ENCODE assay signal across 18 cellular contexts in the genomic region with DNA sequence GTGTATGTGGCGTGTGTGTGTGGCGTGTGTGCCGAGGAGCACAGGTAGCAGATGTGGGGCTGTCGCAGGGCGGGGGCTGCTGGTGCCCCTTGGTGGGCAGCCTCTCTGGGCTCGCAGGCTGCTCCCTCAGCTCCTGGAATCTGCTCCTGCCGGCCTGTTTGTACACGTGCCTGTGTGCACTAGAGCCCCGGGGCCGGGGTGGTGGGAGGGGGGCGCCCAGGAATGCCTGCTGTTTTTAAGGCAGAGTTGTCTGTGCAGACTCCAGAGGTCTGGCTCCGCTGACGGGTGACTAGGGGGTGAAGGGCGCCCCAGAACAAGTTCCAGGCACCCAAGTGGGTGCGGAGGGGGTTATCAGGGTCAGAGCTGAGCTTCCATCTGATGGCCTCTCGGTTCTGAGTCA.
DNase-seq lines count a peak whose midpoint lies in the region; ATAC-seq and TF ChIP-seq lines count a peak whose summit lies in the region.
"Had no signal": no experiment of that assay in that cellular context is flagged by ENCODE, and none has a peak within 500 bp of the region (broad histone marks: within the 10 kb centered on the region; RNA-seq: fewer than 3 reads in every experiment).

No MANE protein-coding gene starts in this region.

- H3K27me3 ChIP-seq in SK-N-SH (ENCODE audit: insufficient read depth) (no peaks in the 10 kb centered on the region), GM23338 (ENCODE audit: insufficient read depth) (peaks cover 14% of the 10 kb centered on the region)

- WGBS in SK-N-SH (ENCODE audit: low lambda C conversion rate) = 39% methylated on average over 2 of the region's 16 CpGs

- H3K27me3 Mint-ChIP-seq in GM23338 (ENCODE audit: insufficient read depth, low read depth, poor library complexity) (peaks cover 16% of the 10 kb centered on the region), mesothelial cell of epicardium (ENCODE audit: low read depth) (peaks cover 29% of the 10 kb centered on the region)

- ATAC-seq in SK-N-SH treated with all-trans-retinoic acid at 6 μM for 48 hours (no peak), GM23338 (no peak), HG03342 (IDR thresholded peaks at IDR 0.05; ENCODE audit: unreplicated experiment) (no peak), HG02852 (IDR thresholded peaks at IDR 0.05; ENCODE audit: unreplicated experiment) (no peak)
- ATAC-seq: A549; CD8-positive, alpha-beta T cell had no signal

- no peak for TF ChIP-seq RAD21 in SK-N-SH (IDR thresholded peaks at IDR 0.05; ENCODE audit: low read length)

- H2AFZ ChIP-seq in SK-N-SH (ENCODE audit: low read depth) = no peak overlapping the region
- H2AFZ ChIP-seq in GM23338 = 0 out of 2 replicates have a peak overlapping the region, but pooled peaks have one; percentile 14

- no peak overlapping the region for H3K27ac ChIP-seq in SK-N-SH (ENCODE audit: low read depth in 2 of 2, low read length in 1 of 2)
- no peak overlapping the region for H3K27ac ChIP-seq in GM23338 (ENCODE audit: low read depth)
- H3K27ac ChIP-seq: 22Rv1; A549; BLaER1 treated with 17β-estradiol and CSF1 and Interleukin-3, amounts not matched to agents 10 nM and 100 nM; C4-2B had no signal

- TF ChIP-seq CTCF in SK-N-SH (IDR thresholded peaks at IDR 0.05) = no peak
- TF ChIP-seq CTCF in GM23338 (conservative IDR thresholded peaks at IDR 0.05; ENCODE audit: low read depth in 2 of 2) = no peak
- TF ChIP-seq CTCF in mesothelial cell of epicardium (IDR thresholded peaks at IDR 0.05; ENCODE audit: unreplicated experiment) = no peak

- H3K4me3 Mint-ChIP-seq in GM23338 = no peak overlapping the region
- no peak overlapping the region for H3K4me3 Mint-ChIP-seq in mesothelial cell of epicardium
- H3K4me3 Mint-ChIP-seq: B cell; CD4-positive, alpha-beta T cell; CD8-positive, alpha-beta T cell had no signal

- H3K4me3 ChIP-seq in SK-N-SH (ENCODE audit: low read depth in 2 of 2, low read length in 1 of 2) = no peak overlapping the region
- no peak overlapping the region for H3K4me3 ChIP-seq in GM23338
- H3K4me3 ChIP-seq: A549; BLaER1 treated with 17β-estradiol and CSF1 and Interleukin-3, amounts not matched to agents 10 nM and 100 nM had no signal

- CTCF ChIA-PET in SK-N-SH (lab: Yijun Ruan, JAX) = interaction anchor here (0.8 to 24.4 kb wide), 10 partner anchors 8 to 240 kb away, joined by 3 to 979 read pairs (median 4); partner anchors contain the start of genes NUP210 and WNT7A

- peaks cover 11% of the 10 kb centered on the region for H3K4me1 Mint-ChIP-seq in GM23338
- H3K4me1 Mint-ChIP-seq in mesothelial cell of epicardium = peaks cover 16% of the 10 kb centered on the region

- H3K36me3 Mint-ChIP-seq in GM23338 (ENCODE audit: low read depth) = no peaks in the 10 kb centered on the region; the same call in 2 of the 3 replicates
- no peaks in the 10 kb centered on the region for H3K36me3 Mint-ChIP-seq in mesothelial cell of epicardium
- H3K36me3 Mint-ChIP-seq: CD8-positive, alpha-beta T cell had no signal

- H3K27ac Mint-ChIP-seq in GM23338 (no peak overlapping the region), mesothelial cell of epicardium (peak overlapping the region; percentile 6)
- H3K27ac Mint-ChIP-seq: B cell; CD4-positive, alpha-beta T cell; CD8-positive, alpha-beta T cell had no signal

- peak; percentile 66 for DNase-seq in SK-N-SH
- no peak for DNase-seq in GM23338 (ENCODE audit: low spot score)
- DNase-seq in mesothelial cell of epicardium (ENCODE audit: low spot score in 2 of 2, unreplicated experiment in 2 of 2) = peak in 1 of 2 experiments; percentile 41
- DNase-seq: AML-193; Caco-2; Calu3; CD4-positive, alpha-beta T cell; CD8-positive, alpha-beta T cell; DMS79 treated with DMSO at 0.1 percent for 48 hours; GF-D8 had no signal

- H3K9me2 ChIP-seq in SK-N-SH = no peaks in the 10 kb centered on the region
- no peaks in the 10 kb centered on the region for H3K9me2 ChIP-seq in GM23338 (ENCODE audit: insufficient read depth)

- no peak for TF ChIP-seq EP300 in SK-N-SH (IDR thresholded peaks at IDR 0.05; ENCODE audit: borderline replicate concordance in 1 of 2, low read depth in 1 of 2, low read length in 1 of 2)

- H3K36me3 ChIP-seq in SK-N-SH (replicated peaks in 1 of 2; ENCODE audit: control insufficient read depth in 1 of 2, insufficient read depth in 2 of 2, low read length in 1 of 2) (no peaks in the 10 kb centered on the region), GM23338 (ENCODE audit: insufficient read depth) (no peaks in the 10 kb centered on the region)
- H3K36me3 ChIP-seq: BLaER1 treated with 17β-estradiol and CSF1 and Interleukin-3, amounts not matched to agents 10 nM and 100 nM had no signal

- H3K9me3 ChIP-seq in SK-N-SH = no peaks in the 10 kb centered on the region
- H3K9me3 ChIP-seq: A549, Caco-2 had no signal

- H3K9me3 Mint-ChIP-seq in GM23338 (no peaks in the 10 kb centered on the region; the same call in 2 of the 3 replicates), mesothelial cell of epicardium (no peaks in the 10 kb centered on the region)
- H3K9me3 Mint-ChIP-seq: CD4-positive, alpha-beta T cell; CD8-positive, alpha-beta T cell had no signal

- POLR2A ChIA-PET in SK-N-SH (lab: Yijun Ruan, JAX) = no interaction called here

- H4K20me1 ChIP-seq in SK-N-SH (ENCODE audit: insufficient read depth) (no peaks in the 10 kb centered on the region), GM23338 (replicated peaks; ENCODE audit: insufficient read depth) (no peaks in the 10 kb centered on the region)
- H4K20me1 ChIP-seq: BLaER1 treated with 17β-estradiol and CSF1 and Interleukin-3, amounts not matched to agents 10 nM and 100 nM had no signal

- H3K4me1 ChIP-seq in SK-N-SH (ENCODE audit: control insufficient read depth in 1 of 2, insufficient read depth in 2 of 2, low read depth in 1 of 2, low read length in 1 of 2) = peaks cover 0 to 9% of the 10 kb centered on the region in 2 experiments; a peak in 1 of 4 replicates
- H3K4me1 ChIP-seq in GM23338 (ENCODE audit: insufficient read depth) = no peaks in the 10 kb centered on the region
- H3K4me1 ChIP-seq: Caco-2 had no signal

- H3K4me2 ChIP-seq in SK-N-SH (no peak overlapping the region), GM23338 (no peak overlapping the region)
- H3K4me2 ChIP-seq: A549; BLaER1 treated with 17β-estradiol and CSF1 and Interleukin-3, amounts not matched to agents 10 nM and 100 nM had no signal

- H3F3A ChIP-seq in SK-N-SH (replicated peaks; ENCODE audit: insufficient read depth) (no peaks in the 10 kb centered on the region), GM23338 (replicated peaks; ENCODE audit: low read depth) (no peaks in the 10 kb centered on the region)

- H3K79me2 ChIP-seq in SK-N-SH (ENCODE audit: insufficient read depth) (no peaks in the 10 kb centered on the region), GM23338 (replicated peaks; ENCODE audit: insufficient read depth) (no peaks in the 10 kb centered on the region)

- no peak overlapping the region for H3K9ac ChIP-seq in SK-N-SH
- H3K9ac ChIP-seq: BLaER1 treated with 17β-estradiol and CSF1 and Interleukin-3, amounts not matched to agents 10 nM and 100 nM had no signal

TF ChIP-seq in SK-N-SH, 30 proteins besides CTCF, POLR2A, EP300 and RAD21 (continues in another document):
- TF ChIP-seq USF1 (IDR thresholded peaks at IDR 0.05; ENCODE audit: borderline replicate concordance, low read depth) (no peak), ELF1 (IDR thresholded peaks at IDR 0.05) (no peak), GATA2 (CRISPR knock-in tag; IDR thresholded peaks at IDR 0.05) (no peak)

TF ChIP-seq in SK-N-SH treated with all-trans-retinoic acid at 6 μM for 48 hours, 23 proteins besides CTCF, POLR2A, EP300 and RAD21 (continues in another document):
- TF ChIP-seq ESRRG (CRISPR knock-in tag; IDR thresholded peaks at IDR 0.05) (no peak), RARB (CRISPR knock-in tag; IDR thresholded peaks at IDR 0.05) (no peak), ZFP30 (CRISPR knock-in tag; IDR thresholded peaks at IDR 0.05) (no peak), BACH2 (CRISPR knock-in tag; IDR thresholded peaks at IDR 0.05; ENCODE audit: borderline replicate concordance) (no peak), ISL1 (CRISPR knock-in tag; IDR thresholded peaks at IDR 0.05) (no peak), PPARA (CRISPR knock-in tag; IDR thresholded peaks at IDR 0.05; ENCODE audit: borderline replicate concordance) (no peak), ZFP3 (CRISPR knock-in tag; IDR thresholded peaks at IDR 0.05) (no peak)

TF ChIP-seq in GM23338, 12 proteins besides CTCF, POLR2A, EP300 and RAD21 (continues in another document):
- TF ChIP-seq CREB1 (CRISPR knock-in tag; IDR thresholded peaks at IDR 0.05; ENCODE audit: low read depth) = no peak
- TF ChIP-seq, protein P1, sequence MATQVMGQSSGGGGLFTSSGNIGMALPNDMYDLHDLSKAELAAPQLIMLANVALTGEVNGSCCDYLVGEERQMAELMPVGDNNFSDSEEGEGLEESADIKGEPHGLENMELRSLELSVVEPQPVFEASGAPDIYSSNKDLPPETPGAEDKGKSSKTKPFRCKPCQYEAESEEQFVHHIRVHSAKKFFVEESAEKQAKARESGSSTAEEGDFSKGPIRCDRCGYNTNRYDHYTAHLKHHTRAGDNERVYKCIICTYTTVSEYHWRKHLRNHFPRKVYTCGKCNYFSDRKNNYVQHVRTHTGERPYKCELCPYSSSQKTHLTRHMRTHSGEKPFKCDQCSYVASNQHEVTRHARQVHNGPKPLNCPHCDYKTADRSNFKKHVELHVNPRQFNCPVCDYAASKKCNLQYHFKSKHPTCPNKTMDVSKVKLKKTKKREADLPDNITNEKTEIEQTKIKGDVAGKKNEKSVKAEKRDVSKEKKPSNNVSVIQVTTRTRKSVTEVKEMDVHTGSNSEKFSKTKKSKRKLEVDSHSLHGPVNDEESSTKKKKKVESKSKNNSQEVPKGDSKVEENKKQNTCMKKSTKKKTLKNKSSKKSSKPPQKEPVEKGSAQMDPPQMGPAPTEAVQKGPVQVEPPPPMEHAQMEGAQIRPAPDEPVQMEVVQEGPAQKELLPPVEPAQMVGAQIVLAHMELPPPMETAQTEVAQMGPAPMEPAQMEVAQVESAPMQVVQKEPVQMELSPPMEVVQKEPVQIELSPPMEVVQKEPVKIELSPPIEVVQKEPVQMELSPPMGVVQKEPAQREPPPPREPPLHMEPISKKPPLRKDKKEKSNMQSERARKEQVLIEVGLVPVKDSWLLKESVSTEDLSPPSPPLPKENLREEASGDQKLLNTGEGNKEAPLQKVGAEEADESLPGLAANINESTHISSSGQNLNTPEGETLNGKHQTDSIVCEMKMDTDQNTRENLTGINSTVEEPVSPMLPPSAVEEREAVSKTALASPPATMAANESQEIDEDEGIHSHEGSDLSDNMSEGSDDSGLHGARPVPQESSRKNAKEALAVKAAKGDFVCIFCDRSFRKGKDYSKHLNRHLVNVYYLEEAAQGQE (IDR thresholded peaks at IDR 0.05; ENCODE audit: unreplicated experiment) = no peak
- no peak for TF ChIP-seq JUNB (IDR thresholded peaks at IDR 0.05; ENCODE audit: unreplicated experiment)
